In the genomic region with DNA sequence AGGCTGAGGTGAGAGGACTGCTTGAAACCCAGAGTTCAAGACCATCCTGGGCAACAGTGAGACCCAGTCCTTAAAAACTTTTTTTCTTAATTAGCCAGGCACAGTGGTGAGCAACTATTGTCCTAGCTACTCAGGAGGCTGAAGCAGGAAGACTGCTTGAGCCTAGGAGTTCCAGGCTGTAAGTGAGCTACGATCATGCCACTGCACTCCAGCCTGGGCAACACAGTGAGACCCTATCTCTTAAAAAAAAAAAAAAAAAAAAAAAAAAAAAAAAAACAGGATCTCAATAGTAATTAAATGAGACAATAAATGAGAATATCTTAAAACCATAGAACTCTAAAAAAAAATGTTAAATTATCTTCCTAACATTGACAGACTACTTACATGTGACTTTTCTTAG, we compare ENCODE assay signal across 2 cellular contexts.
A peak's percentile ranks its signal among the peaks of the same experiment; 100 is the strongest.
TF ChIP-seq lines count a peak whose summit lies in the region.

No MANE protein-coding gene starts in this region.

TF ChIP-seq in HEK293T, 16 proteins besides CTCF, POLR2A, EP300 and RAD21:
- TF ChIP-seq ZNF384 (IDR thresholded peaks at IDR 0.05) (peak; percentile 79), HDGF (IDR thresholded peaks at IDR 0.05; ENCODE audit: borderline replicate concordance) (no peak), ELF4 (IDR thresholded peaks at IDR 0.05) (no peak), BHLHE40 (IDR thresholded peaks at IDR 0.05; ENCODE audit: borderline replicate concordance) (no peak), TARDBP (IDR thresholded peaks at IDR 0.05) (no peak), FOXM1 (IDR thresholded peaks at IDR 0.05; ENCODE audit: borderline replicate concordance) (no peak)
- TF ChIP-seq, protein P1, sequence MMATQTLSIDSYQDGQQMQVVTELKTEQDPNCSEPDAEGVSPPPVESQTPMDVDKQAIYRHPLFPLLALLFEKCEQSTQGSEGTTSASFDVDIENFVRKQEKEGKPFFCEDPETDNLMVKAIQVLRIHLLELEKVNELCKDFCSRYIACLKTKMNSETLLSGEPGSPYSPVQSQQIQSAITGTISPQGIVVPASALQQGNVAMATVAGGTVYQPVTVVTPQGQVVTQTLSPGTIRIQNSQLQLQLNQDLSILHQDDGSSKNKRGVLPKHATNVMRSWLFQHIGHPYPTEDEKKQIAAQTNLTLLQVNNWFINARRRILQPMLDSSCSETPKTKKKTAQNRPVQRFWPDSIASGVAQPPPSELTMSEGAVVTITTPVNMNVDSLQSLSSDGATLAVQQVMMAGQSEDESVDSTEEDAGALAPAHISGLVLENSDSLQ (IDR thresholded peaks at IDR 0.05), result no peak

TF ChIP-seq in K562, 482 proteins besides CTCF, POLR2A, EP300 and RAD21:
- TF ChIP-seq, protein P2, sequence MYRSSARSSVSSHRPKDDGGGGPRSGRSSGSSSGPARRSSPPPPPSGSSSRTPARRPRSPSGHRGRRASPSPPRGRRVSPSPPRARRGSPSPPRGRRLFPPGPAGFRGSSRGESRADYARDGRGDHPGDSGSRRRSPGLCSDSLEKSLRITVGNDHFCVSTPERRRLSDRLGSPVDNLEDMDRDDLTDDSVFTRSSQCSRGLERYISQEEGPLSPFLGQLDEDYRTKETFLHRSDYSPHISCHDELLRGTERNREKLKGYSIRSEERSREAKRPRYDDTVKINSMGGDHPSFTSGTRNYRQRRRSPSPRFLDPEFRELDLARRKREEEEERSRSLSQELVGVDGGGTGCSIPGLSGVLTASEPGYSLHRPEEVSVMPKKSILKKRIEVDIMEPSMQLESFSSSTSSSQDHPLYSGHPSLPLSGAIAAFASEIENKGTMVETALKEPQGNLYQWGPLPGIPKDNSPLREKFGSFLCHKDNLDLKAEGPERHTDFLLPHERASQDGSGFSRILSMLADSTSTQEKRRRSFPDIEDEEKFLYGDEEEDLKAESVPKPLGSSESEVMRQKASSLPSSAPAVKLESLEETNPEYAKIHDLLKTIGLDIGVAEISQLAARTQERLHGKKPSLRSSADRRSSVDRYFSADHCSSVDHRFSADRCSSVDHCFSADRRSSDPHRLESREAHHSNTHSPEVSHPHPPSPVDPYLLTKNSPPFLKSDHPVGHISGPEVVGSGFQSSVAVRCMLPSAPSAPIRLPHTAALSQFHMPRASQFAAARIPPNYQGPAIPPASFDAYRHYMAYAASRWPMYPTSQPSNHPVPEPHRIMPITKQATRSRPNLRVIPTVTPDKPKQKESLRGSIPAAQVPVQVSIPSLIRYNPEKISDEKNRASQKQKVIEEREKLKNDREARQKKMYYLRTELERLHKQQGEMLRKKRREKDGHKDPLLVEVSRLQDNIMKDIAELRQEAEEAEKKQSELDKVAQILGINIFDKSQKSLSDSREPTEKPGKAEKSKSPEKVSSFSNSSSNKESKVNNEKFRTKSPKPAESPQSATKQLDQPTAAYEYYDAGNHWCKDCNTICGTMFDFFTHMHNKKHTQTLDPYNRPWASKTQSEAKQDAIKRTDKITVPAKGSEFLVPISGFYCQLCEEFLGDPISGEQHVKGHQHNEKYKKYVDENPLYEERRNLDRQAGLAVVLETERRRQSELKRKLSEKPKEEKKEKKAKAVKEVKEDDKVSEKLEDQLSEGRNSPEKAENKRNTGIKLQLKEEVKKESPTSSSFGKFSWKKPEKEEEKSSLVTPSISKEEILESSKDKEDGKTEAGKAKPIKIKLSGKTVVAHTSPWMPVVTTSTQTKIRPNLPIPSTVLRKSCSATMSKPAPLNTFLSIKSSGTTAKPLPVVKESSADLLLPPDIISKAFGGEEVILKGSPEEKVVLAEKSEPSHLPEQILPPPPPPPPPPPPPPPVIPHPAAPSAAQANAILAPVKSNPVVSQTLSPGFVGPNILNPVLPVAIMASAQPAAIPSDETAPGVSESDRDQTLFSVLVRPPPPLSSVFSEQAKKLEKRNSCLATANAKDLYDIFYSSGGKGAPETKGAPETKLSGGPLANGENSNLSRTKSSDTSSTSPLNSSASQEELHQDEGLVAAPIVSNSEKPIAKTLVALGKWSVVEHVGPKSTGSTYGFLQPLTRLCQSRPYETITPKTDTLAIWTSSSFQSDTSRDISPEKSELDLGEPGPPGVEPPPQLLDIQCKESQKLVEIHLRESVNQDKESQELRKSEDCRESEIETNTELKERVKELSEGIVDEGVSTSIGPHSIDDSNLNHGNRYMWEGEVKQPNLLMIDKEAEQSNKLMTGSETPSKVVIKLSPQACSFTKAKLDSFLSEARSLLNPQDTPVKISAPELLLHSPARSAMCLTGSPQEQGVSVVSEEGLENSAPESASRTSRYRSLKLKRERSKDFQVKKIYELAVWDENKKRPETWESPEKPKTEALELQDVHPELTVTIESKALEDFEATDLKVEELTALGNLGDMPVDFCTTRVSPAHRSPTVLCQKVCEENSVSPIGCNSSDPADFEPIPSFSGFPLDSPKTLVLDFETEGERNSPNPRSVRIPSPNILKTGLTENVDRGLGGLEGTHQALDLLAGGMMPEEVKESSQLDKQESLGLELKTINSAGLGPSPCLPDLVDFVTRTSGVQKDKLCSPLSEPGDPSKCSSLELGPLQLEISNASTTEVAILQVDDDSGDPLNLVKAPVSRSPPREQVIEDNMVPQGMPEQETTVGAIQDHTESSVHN (IDR thresholded peaks at IDR 0.05; ENCODE audit: borderline replicate concordance in 1 of 2, low read depth in 1 of 2), result no peak
- TF ChIP-seq MTA3 (IDR thresholded peaks at IDR 0.05; ENCODE audit: borderline replicate concordance), result no peak
- TF ChIP-seq BCL6 (CRISPR knock-in tag; IDR thresholded peaks at IDR 0.05), result no peak
- TF ChIP-seq MXI1 (IDR thresholded peaks at IDR 0.05; ENCODE audit: low read depth, low read length), result no peak
- TF ChIP-seq, protein P3, sequence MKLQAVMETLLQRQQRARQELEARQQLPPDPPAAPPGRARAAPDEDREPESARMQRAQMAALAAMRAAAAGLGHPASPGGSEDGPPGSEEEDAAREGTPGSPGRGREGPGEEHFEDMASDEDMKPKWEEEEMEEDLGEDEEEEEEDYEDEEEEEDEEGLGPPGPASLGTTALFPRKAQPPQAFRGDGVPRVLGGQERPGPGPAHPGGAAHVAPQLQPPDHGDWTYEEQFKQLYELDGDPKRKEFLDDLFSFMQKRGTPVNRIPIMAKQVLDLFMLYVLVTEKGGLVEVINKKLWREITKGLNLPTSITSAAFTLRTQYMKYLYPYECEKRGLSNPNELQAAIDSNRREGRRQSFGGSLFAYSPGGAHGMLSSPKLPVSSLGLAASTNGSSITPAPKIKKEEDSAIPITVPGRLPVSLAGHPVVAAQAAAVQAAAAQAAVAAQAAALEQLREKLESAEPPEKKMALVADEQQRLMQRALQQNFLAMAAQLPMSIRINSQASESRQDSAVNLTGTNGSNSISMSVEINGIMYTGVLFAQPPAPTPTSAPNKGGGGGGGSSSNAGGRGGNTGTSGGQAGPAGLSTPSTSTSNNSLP (IDR thresholded peaks at IDR 0.05; ENCODE audit: borderline replicate concordance, low read depth, low read length), result no peak
- peak; percentile 37 for TF ChIP-seq RBM25 (IDR thresholded peaks at IDR 0.05; ENCODE audit: low read depth, low read length, severe bottlenecking)
- TF ChIP-seq ZNF121 (CRISPR knock-in tag; conservative IDR thresholded peaks at IDR 0.05), result peak; percentile 82
- peak; percentile 38; the same call in 1 of the 2 replicates for TF ChIP-seq ZNF384 (IDR thresholded peaks at IDR 0.05; ENCODE audit: low read depth, low read length)
- no peak for TF ChIP-seq SAP30 (IDR thresholded peaks at IDR 0.05; ENCODE audit: borderline replicate concordance, insufficient read depth, low read depth, low read length, poor library complexity, severe bottlenecking)
- TF ChIP-seq CBX2 (IDR thresholded peaks at IDR 0.05; ENCODE audit: insufficient read depth, low read length, poor library complexity, severe bottlenecking), result no peak
- no peak for TF ChIP-seq ZNF436 (CRISPR knock-in tag; IDR thresholded peaks at IDR 0.05)
- TF ChIP-seq MCM2 (IDR thresholded peaks at IDR 0.05; ENCODE audit: low read depth), result no peak
